ENCODE assay signal across 14 cellular contexts in genomic region chr20:62648318-62648995, GRCh38. TPM values are rescaled to one million over a fixed set of nuclear protein-coding genes. Genes with fewer than 3 reads are reported as not detected.
A peak's percentile ranks its signal among the peaks of the same experiment; 100 is the strongest.
DNase-seq lines count a peak whose midpoint lies in the region; ATAC-seq, FAIRE-seq and TF ChIP-seq lines count a peak whose summit lies in the region.
"Had no signal": no experiment of that assay in that cellular context is flagged by ENCODE, and none has a peak within 500 bp of the region (broad histone marks: within the 10 kb centered on the region; RNA-seq: fewer than 3 reads in every experiment).

No MANE protein-coding gene starts in this region.

- H3K36me3 Mint-ChIP-seq in activated CD4-positive, alpha-beta T cell treated with anti-CD3 and anti-CD28 coated beads, Interleukin-2, amount 10 ng/mL, durations not matched to agents 7 days and 5 days (ENCODE audit: low read depth), result peaks cover 46% of the 10 kb centered on the region
- H3K36me3 Mint-ChIP-seq in activated CD4-positive, alpha-beta T cell treated with anti-CD3 and anti-CD28 coated beads, Interleukin-2, amount 10 ng/mL, durations not matched to agents 24 days and 14 days (ENCODE audit: low read depth), result peaks cover 38% of the 10 kb centered on the region
- H3K36me3 Mint-ChIP-seq: WTC11 had no signal

- H3K27me3 ChIP-seq in esophagus (ENCODE audit: control insufficient read depth in 1 of 2, insufficient read depth in 2 of 2, low read length in 2 of 2) (no peaks in the 10 kb centered on the region), spleen (replicated peaks in 1 of 7) (peaks cover 0 to 11% (median 0%) of the 10 kb centered on the region in 7 donors)

- H3K4me1 ChIP-seq in esophagus (ENCODE audit: control insufficient read depth in 2 of 2, insufficient read depth in 2 of 2, low read length in 1 of 2), result peaks cover 5 to 52% of the 10 kb centered on the region in 2 donors
- H3K4me1 ChIP-seq in spleen, result peaks cover 39 to 99% (median 85%) of the 10 kb centered on the region in 6 donors

- H3K4me3 ChIP-seq in esophagus (ENCODE audit: low read depth in 1 of 2, low read length in 2 of 2) (no peak overlapping the region), spleen (no peak overlapping the region)

- H3K27ac ChIP-seq in esophagus (ENCODE audit: low read depth in 2 of 2, low read length in 1 of 2) (peak overlapping the region; percentile 11 to 40), spleen (peak overlapping the region in 5 of 8 donors; percentile 8 to 98 (median 54))

- CTCF ChIA-PET in activated CD4-positive, alpha-beta T cell treated with anti-CD3 and anti-CD28 coated beads, Interleukin-2, amount 10 ng/mL, durations not matched to agents 7 days and 5 days (lab: Charles Lee), result interaction anchor here (3.1 kb wide), 1 partner anchor 11 kb away, joined by 9 read pairs; no protein-coding TSS in a partner anchor

- H3K9me3 ChIP-seq in esophagus (ENCODE audit: control insufficient read depth in 2 of 2, insufficient read depth in 1 of 2, low read depth in 1 of 2, low read length in 1 of 2) (peaks cover 0 to 4% of the 10 kb centered on the region in 2 donors), spleen (no peaks in the 10 kb centered on the region)

- H3K27ac Mint-ChIP-seq in activated CD4-positive, alpha-beta T cell treated with anti-CD3 and anti-CD28 coated beads, Interleukin-2, amount 10 ng/mL, durations not matched to agents 7 days and 5 days, result peak overlapping the region; percentile 66
- no peak overlapping the region for H3K27ac Mint-ChIP-seq in activated CD4-positive, alpha-beta T cell treated with anti-CD3 and anti-CD28 coated beads, Interleukin-2, amount 10 ng/mL, durations not matched to agents 24 days and 14 days
- H3K27ac Mint-ChIP-seq: WTC11 had no signal

- H3K36me3 ChIP-seq in esophagus (ENCODE audit: control insufficient read depth in 2 of 2, insufficient read depth in 2 of 2, low read length in 1 of 2) (no peaks in the 10 kb centered on the region), spleen (peaks cover 0 to 20% (median 0%) of the 10 kb centered on the region in 6 donors)

- POLR2A ChIA-PET in activated CD4-positive, alpha-beta T cell treated with anti-CD3 and anti-CD28 coated beads, Interleukin-2, amount 10 ng/mL, durations not matched to agents 7 days and 5 days (lab: Charles Lee), result no interaction called here

- TF ChIP-seq CTCF in spleen (IDR thresholded peaks at IDR 0.05 in 8 of 11, conservative IDR thresholded peaks at IDR 0.05 in 3 of 11), result no peak

- TF ChIP-seq POLR2A in GM12891 (IDR thresholded peaks at IDR 0.05; ENCODE audit: low read depth, low read length) (0 out of 2 replicates have a peak, but pooled peaks have one; percentile 23), spleen (IDR thresholded peaks at IDR 0.05) (no peak)

- 86 to 88% methylated on average over 21 of the region's 21 CpGs for WGBS in esophagus, 2 donors
- WGBS in spleen, 5 donors, result 81 to 93% (median 89%) methylated on average over 11 to 21 of the region's 21 CpGs

- peaks cover 91% of the 10 kb centered on the region for H3K4me1 Mint-ChIP-seq in activated CD4-positive, alpha-beta T cell treated with anti-CD3 and anti-CD28 coated beads, Interleukin-2, amount 10 ng/mL, durations not matched to agents 7 days and 5 days
- H3K4me1 Mint-ChIP-seq in activated CD4-positive, alpha-beta T cell treated with anti-CD3 and anti-CD28 coated beads, Interleukin-2, amount 10 ng/mL, durations not matched to agents 24 days and 14 days, result peaks cover 61% of the 10 kb centered on the region

- DNase-seq in activated CD4-positive, alpha-beta T cell treated with anti-CD3 and anti-CD28 coated beads, Interleukin-2, amount 10 ng/mL, durations not matched to agents 7 days and 5 days, result no peak
- no peak for DNase-seq in activated CD4-positive, alpha-beta T cell treated with anti-CD3 and anti-CD28 coated beads, Interleukin-2, amount 10 ng/mL, durations not matched to agents 24 days and 14 days
- DNase-seq in GM12891 (ENCODE audit: insufficient read length, low spot score) (no peak), spleen (no peak), DMS 273 treated with DMSO at 0.1 percent for 48 hours (lab: John Stamatoyannopoulos, UW) (no peak)
- no peak for DNase-seq in stimulated activated CD4-positive, alpha-beta T cell treated with anti-CD3 and anti-CD28 coated beads, Interleukin-12 subunit alpha, Interleukin-12 subunit beta, amount 100 ng/mL, for 4 hours
- DNase-seq: DMS79, H7, Karpas-422 had no signal

- no peaks in the 10 kb centered on the region for H3K9me3 Mint-ChIP-seq in activated CD4-positive, alpha-beta T cell treated with anti-CD3 and anti-CD28 coated beads, Interleukin-2, amount 10 ng/mL, durations not matched to agents 7 days and 5 days
- no peaks in the 10 kb centered on the region for H3K9me3 Mint-ChIP-seq in activated CD4-positive, alpha-beta T cell treated with anti-CD3 and anti-CD28 coated beads, Interleukin-2, amount 10 ng/mL, durations not matched to agents 24 days and 14 days
- H3K9me3 Mint-ChIP-seq: WTC11 had no signal

- FAIRE-seq in GM12891 (lab: Jason Lieb, UNC), result no peak
- FAIRE-seq: GM18507 had no signal

- no peak for ATAC-seq in HG02642 (IDR thresholded peaks at IDR 0.05; ENCODE audit: poor library complexity, unreplicated experiment)
- ATAC-seq: left colon, WTC11 had no signal

- no peak overlapping the region for H3K4me3 Mint-ChIP-seq in activated CD4-positive, alpha-beta T cell treated with anti-CD3 and anti-CD28 coated beads, Interleukin-2, amount 10 ng/mL, durations not matched to agents 7 days and 5 days
- H3K4me3 Mint-ChIP-seq in activated CD4-positive, alpha-beta T cell treated with anti-CD3 and anti-CD28 coated beads, Interleukin-2, amount 10 ng/mL, durations not matched to agents 24 days and 14 days, result no peak overlapping the region
- H3K4me3 Mint-ChIP-seq: WTC11 had no signal

- H3K27me3 Mint-ChIP-seq in activated CD4-positive, alpha-beta T cell treated with anti-CD3 and anti-CD28 coated beads, Interleukin-2, amount 10 ng/mL, durations not matched to agents 7 days and 5 days, result no peaks in the 10 kb centered on the region
- H3K27me3 Mint-ChIP-seq in activated CD4-positive, alpha-beta T cell treated with anti-CD3 and anti-CD28 coated beads, Interleukin-2, amount 10 ng/mL, durations not matched to agents 24 days and 14 days, result no peaks in the 10 kb centered on the region

- intact Hi-C loops in activated CD4-positive, alpha-beta T cell treated with anti-CD3 and anti-CD28 coated beads, Interleukin-2, amount 10 ng/mL, durations not matched to agents 24 days and 14 days (cut with micrococcal nuclease), result no loop called here
- intact Hi-C loops in spleen (cut with DNase I; ENCODE audit: low total_unique reads), result no loop called here

TF ChIP-seq in GM12891, 5 proteins besides CTCF, POLR2A, EP300 and RAD21:
- TF ChIP-seq PAX5 (IDR thresholded peaks at IDR 0.05; ENCODE audit: insufficient read depth, low read length, severe bottlenecking) (no peak), POU2F2 (IDR thresholded peaks at IDR 0.05; ENCODE audit: low read depth, low read length) (no peak), TAF1 (IDR thresholded peaks at IDR 0.05; ENCODE audit: low read depth, low read length) (no peak), POLR2AphosphoS5 (IDR thresholded peaks at IDR 0.05; ENCODE audit: low read depth, low read length) (no peak), SPI1 (IDR thresholded peaks at IDR 0.05; ENCODE audit: low read depth, low read length) (no peak)

RNA-seq across cellular contexts. Expression of gene SLCO4A1, which starts 6.2 kb away (rescaled TPM):
- 10 to 100 TPM; 54.2 to 55.2 TPM for total RNA-seq in activated CD4-positive, alpha-beta T cell treated with anti-CD3 and anti-CD28 coated beads, Interleukin-2, amount 10 ng/mL, durations not matched to agents 7 days and 5 days
- 57.8 and 67.3 TPM in 2 replicates for total RNA-seq in activated CD4-positive, alpha-beta T cell treated with anti-CD3 and anti-CD28 coated beads, Interleukin-2, amount 10 ng/mL, durations not matched to agents 24 days and 14 days
- 11.7 TPM for polyA plus RNA-seq in GM12891 (2012; ENCODE audit: low read depth, missing spikeins)
- polyA plus RNA-seq in esophagus (10 to 100 TPM; 12.5 to 29.3 TPM), spleen (1 to 10 TPM; 4.7 to 7.7 (median 5.9) TPM)
- total RNA-seq in spleen, result 10 to 100 TPM in 2 of 7 donors, 1 to 10 TPM in 5; 2.9 to 16.3 (median 7.1) TPM
